ENCODE assay signal across 18 cellular contexts in the genomic region with DNA sequence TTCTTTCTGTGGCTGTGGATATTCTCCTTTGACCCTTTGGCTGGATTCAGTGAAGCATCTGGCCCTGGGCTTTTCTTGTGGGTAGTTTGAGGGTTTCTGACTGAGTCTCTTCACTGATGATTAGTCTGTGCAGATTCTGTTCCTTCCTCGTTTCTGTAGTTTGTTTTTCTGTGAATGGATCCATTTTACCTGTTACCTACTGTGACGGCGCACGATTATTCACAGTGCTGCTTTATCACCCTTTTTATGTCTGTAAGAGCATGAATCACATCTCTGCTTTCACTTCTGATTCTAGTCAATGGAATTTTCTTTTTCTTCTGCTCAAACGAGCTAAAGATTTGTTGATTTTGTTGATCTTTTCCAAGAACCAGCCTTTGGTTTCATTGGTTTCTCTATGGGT.
"Had no signal": no experiment of that assay in that cellular context is flagged by ENCODE, and none has a peak within 500 bp of the region (broad histone marks: within the 10 kb centered on the region; RNA-seq: fewer than 3 reads in every experiment).

No MANE protein-coding gene starts in this region.

- ATAC-seq: left lung, sciatic nerve had no signal

- H3K27me3 Mint-ChIP-seq: naive B cell had no signal

- H3K27ac ChIP-seq: ascending aorta, breast epithelium, left lung, neural progenitor cell, ovary, upper lobe of left lung, WERI-Rb-1 had no signal

- H3K4me1 Mint-ChIP-seq: naive B cell, neural progenitor cell had no signal

- H3K4me3 ChIP-seq: ascending aorta, breast epithelium, left lung, neural progenitor cell, ovary, upper lobe of left lung had no signal

- H3K36me3 ChIP-seq: ascending aorta, breast epithelium, left lung, neural progenitor cell, ovary, upper lobe of left lung, WERI-Rb-1 had no signal

- H3K4me1 ChIP-seq: ascending aorta, breast epithelium, left lung, neural progenitor cell, upper lobe of left lung had no signal

- H3K27ac Mint-ChIP-seq: naive B cell, neural progenitor cell had no signal

- DNase-seq: activated CD4-positive, alpha-beta T cell treated with anti-CD3 and anti-CD28 coated beads, Interleukin-2, amount 50 U/mL, for 4 hours; activated CD8-positive, alpha-beta memory T cell treated with anti-CD3 and anti-CD28 coated beads, Interleukin-2, amount 50 U/mL, for 4 hours; cerebellar nuclear complex; effector memory CD4-positive, alpha-beta T cell; foreskin fibroblast; hypothalamus; left lung; naive B cell; ovary; SHP77; SK-N-SH; stimulated activated naive CD4-positive, alpha-beta T cell treated with Interleukin-2 at 50 U/mL for 16 hours; upper lobe of left lung; WERI-Rb-1 had no signal

- H3K4me3 Mint-ChIP-seq: naive B cell, neural progenitor cell had no signal
